Comparison of ENCODE assay signal across 2 cellular contexts in the genomic region with DNA sequence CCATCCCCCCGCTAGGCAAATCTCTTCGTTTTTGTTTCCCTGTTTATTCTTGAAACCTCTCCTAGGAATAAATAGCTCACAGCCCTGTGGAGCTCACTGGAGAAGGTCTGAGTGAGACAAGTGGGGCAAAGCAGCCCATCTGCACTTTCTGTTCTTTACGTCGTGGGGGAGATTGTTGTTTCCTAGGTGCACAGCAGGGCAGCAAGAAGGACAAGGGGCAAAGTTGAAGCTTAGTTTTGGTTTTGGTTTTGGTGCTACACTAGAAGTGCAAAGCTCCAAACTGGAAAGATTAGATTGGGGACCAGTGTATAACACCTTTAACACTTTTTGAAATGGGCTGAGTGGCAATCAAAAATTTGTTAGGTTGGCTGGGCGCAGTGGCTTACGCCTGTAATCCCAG.
TF ChIP-seq lines count a peak whose summit lies in the region.

No MANE protein-coding gene starts in this region.

TF ChIP-seq in IMR-90, 13 proteins besides CTCF, POLR2A, EP300 and RAD21:
- no peak for TF ChIP-seq CEBPB (IDR thresholded peaks at IDR 0.05; ENCODE audit: low read depth, low read length)
- TF ChIP-seq MAZ (IDR thresholded peaks at IDR 0.05; ENCODE audit: borderline replicate concordance, low read depth, low read length): no peak
- TF ChIP-seq MAFK (IDR thresholded peaks at IDR 0.05; ENCODE audit: low read depth, low read length): no peak
- TF ChIP-seq CHD1 (IDR thresholded peaks at IDR 0.05; ENCODE audit: low read depth, low read length): no peak
- TF ChIP-seq RCOR1 (IDR thresholded peaks at IDR 0.05; ENCODE audit: insufficient replicate concordance, low read length): no peak
- TF ChIP-seq ELK1 (IDR thresholded peaks at IDR 0.05; ENCODE audit: borderline replicate concordance, low read depth, low read length): no peak
- no peak for TF ChIP-seq MXI1 (IDR thresholded peaks at IDR 0.05; ENCODE audit: borderline replicate concordance, low read depth, low read length)
- no peak for TF ChIP-seq NFE2L2 (IDR thresholded peaks at IDR 0.05; ENCODE audit: low read depth, low read length)
- TF ChIP-seq BHLHE40 (IDR thresholded peaks at IDR 0.05; ENCODE audit: low read depth, low read length): no peak
- TF ChIP-seq SMC3 (IDR thresholded peaks at IDR 0.05; ENCODE audit: low read depth, low read length): no peak
- TF ChIP-seq, protein P1, sequence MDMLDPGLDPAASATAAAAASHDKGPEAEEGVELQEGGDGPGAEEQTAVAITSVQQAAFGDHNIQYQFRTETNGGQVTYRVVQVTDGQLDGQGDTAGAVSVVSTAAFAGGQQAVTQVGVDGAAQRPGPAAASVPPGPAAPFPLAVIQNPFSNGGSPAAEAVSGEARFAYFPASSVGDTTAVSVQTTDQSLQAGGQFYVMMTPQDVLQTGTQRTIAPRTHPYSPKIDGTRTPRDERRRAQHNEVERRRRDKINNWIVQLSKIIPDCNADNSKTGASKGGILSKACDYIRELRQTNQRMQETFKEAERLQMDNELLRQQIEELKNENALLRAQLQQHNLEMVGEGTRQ (IDR thresholded peaks at IDR 0.05; ENCODE audit: low read depth, low read length): no peak
- no peak for TF ChIP-seq RFX5 (IDR thresholded peaks at IDR 0.05; ENCODE audit: low read depth, low read length)
- TF ChIP-seq FOS (IDR thresholded peaks at IDR 0.05; ENCODE audit: low read depth, low read length): no peak

TF ChIP-seq in SK-N-SH, 30 proteins besides CTCF, POLR2A, EP300 and RAD21:
- TF ChIP-seq, protein P2, sequence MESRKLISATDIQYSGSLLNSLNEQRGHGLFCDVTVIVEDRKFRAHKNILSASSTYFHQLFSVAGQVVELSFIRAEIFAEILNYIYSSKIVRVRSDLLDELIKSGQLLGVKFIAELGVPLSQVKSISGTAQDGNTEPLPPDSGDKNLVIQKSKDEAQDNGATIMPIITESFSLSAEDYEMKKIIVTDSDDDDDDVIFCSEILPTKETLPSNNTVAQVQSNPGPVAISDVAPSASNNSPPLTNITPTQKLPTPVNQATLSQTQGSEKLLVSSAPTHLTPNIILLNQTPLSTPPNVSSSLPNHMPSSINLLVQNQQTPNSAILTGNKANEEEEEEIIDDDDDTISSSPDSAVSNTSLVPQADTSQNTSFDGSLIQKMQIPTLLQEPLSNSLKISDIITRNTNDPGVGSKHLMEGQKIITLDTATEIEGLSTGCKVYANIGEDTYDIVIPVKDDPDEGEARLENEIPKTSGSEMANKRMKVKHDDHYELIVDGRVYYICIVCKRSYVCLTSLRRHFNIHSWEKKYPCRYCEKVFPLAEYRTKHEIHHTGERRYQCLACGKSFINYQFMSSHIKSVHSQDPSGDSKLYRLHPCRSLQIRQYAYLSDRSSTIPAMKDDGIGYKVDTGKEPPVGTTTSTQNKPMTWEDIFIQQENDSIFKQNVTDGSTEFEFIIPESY (IDR thresholded peaks at IDR 0.05; ENCODE audit: borderline replicate concordance, low read depth): no peak
- TF ChIP-seq GABPA (IDR thresholded peaks at IDR 0.05; ENCODE audit: low read depth): no peak
- TF ChIP-seq NRF1 (IDR thresholded peaks at IDR 0.05; ENCODE audit: low read depth, low read length): no peak
- TF ChIP-seq TAF1 (IDR thresholded peaks at IDR 0.05; ENCODE audit: borderline replicate concordance, low read depth, low read length): no peak
- no peak for TF ChIP-seq FOXM1 (IDR thresholded peaks at IDR 0.05; ENCODE audit: low read depth)
- TF ChIP-seq, protein P3, sequence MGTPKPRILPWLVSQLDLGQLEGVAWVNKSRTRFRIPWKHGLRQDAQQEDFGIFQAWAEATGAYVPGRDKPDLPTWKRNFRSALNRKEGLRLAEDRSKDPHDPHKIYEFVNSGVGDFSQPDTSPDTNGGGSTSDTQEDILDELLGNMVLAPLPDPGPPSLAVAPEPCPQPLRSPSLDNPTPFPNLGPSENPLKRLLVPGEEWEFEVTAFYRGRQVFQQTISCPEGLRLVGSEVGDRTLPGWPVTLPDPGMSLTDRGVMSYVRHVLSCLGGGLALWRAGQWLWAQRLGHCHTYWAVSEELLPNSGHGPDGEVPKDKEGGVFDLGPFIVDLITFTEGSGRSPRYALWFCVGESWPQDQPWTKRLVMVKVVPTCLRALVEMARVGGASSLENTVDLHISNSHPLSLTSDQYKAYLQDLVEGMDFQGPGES (IDR thresholded peaks at IDR 0.05; ENCODE audit: low read depth, low read length): no peak
- TF ChIP-seq JUND (IDR thresholded peaks at IDR 0.05): no peak
- TF ChIP-seq RFX5 (IDR thresholded peaks at IDR 0.05; ENCODE audit: low read length): no peak
- TF ChIP-seq TEAD4 (IDR thresholded peaks at IDR 0.05; ENCODE audit: borderline replicate concordance, insufficient read depth): no peak
- TF ChIP-seq, protein P4, sequence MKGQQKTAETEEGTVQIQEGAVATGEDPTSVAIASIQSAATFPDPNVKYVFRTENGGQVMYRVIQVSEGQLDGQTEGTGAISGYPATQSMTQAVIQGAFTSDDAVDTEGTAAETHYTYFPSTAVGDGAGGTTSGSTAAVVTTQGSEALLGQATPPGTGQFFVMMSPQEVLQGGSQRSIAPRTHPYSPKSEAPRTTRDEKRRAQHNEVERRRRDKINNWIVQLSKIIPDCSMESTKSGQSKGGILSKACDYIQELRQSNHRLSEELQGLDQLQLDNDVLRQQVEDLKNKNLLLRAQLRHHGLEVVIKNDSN (IDR thresholded peaks at IDR 0.05; ENCODE audit: borderline replicate concordance, low read depth): no peak
- TF ChIP-seq ELF1 (IDR thresholded peaks at IDR 0.05): no peak
- TF ChIP-seq POLR2AphosphoS5 (IDR thresholded peaks at IDR 0.05; ENCODE audit: low read depth, low read length): no peak
- TF ChIP-seq SMC3 (IDR thresholded peaks at IDR 0.05; ENCODE audit: low read depth, low read length): no peak
